20 cellular contexts compared by ENCODE assay signal in genomic region chr21:16071761-16072160, GRCh38.
DNase-seq lines count a peak whose midpoint lies in the region; TF ChIP-seq lines count a peak whose summit lies in the region.
"Had no signal": no experiment of that assay in that cellular context is flagged by ENCODE, and none has a peak within 500 bp of the region (broad histone marks: within the 10 kb centered on the region; RNA-seq: fewer than 3 reads in every experiment).

No MANE protein-coding gene starts in this region.

- no peaks in the 10 kb centered on the region for H3K27me3 ChIP-seq in suprapubic skin

- H3K4me3 ChIP-seq in HFF-Myc (replicated peaks; ENCODE audit: low read depth, low read length), result peak overlapping the region; percentile 34
- H3K4me3 ChIP-seq in suprapubic skin, result no peak overlapping the region

- H3K4me1 ChIP-seq in suprapubic skin, result peaks cover 13% of the 10 kb centered on the region
- H3K4me1 ChIP-seq: lower lobe of right lung had no signal

- H3K9me3 ChIP-seq in suprapubic skin, result no peaks in the 10 kb centered on the region
- H3K9me3 ChIP-seq: lower lobe of right lung had no signal

- H3K27ac ChIP-seq in temporal lobe (ENCODE audit: low read depth, low read length) (peak overlapping the region; percentile 93), suprapubic skin (no peak overlapping the region)
- H3K27ac ChIP-seq: KMS-11, lower lobe of right lung, VCaP had no signal

- no peak for TF ChIP-seq EP300 in suprapubic skin (IDR thresholded peaks at IDR 0.05)

- DNase-seq in HFF-Myc (ENCODE audit: extremely low read depth, low read depth), result no peak
- peak; percentile 60 for DNase-seq in cerebellar cortex (ENCODE audit: low spot score)
- DNase-seq in midbrain (lab: John Stamatoyannopoulos, UW), result peak; percentile 62
- no peak for DNase-seq in SKM-1 (lab: John Stamatoyannopoulos, UW; ENCODE audit: unreplicated experiment)
- DNase-seq in NCI-H2081 treated with DMSO at 0.1 percent for 48 hours (lab: John Stamatoyannopoulos, UW), result no peak
- no peak for DNase-seq in ACHN
- DNase-seq in suprapubic skin (ENCODE audit: low spot score in 2 of 2), result no peak
- DNase-seq: activated naive CD4-positive, alpha-beta T cell treated with Interleukin-2 at 50 U/mL for 16 hours; activated T-cell treated with anti-CD3 and anti-CD28 coated beads for 4 hours; DMS79; lower lobe of right lung; naive B cell; OCI-M1; Right ventricle myocardium superior; small intestine; stimulated activated CD4-positive, alpha-beta T cell treated with anti-CD3 and anti-CD28 coated beads, Interleukin-4, amount 100 ng/mL, for 24 hours; T-helper 1 cell had no signal

- in situ Hi-C loops in ACHN (cut with HindIII; ENCODE audit: low pct_ligation_motif_present, low pct_unique_long_range_greater_than_20kb, low sequenced_read_pairs), result no loop called here

- H3K36me3 ChIP-seq in suprapubic skin, result no peaks in the 10 kb centered on the region
- H3K36me3 ChIP-seq: lower lobe of right lung had no signal

- 59% methylated on average over 2 of the region's 2 CpGs for WGBS in suprapubic skin

- TF ChIP-seq CTCF in HFF-Myc (IDR thresholded peaks at IDR 0.05; ENCODE audit: low read depth, low read length, missing control alignments) (no peak), suprapubic skin (IDR thresholded peaks at IDR 0.05) (no peak)

- no peak for TF ChIP-seq POLR2A in suprapubic skin (IDR thresholded peaks at IDR 0.05)

Comparison
In these comparisons a context has a peak if more than half of its experiments do, and no peak if none do; other contexts are left out.
1. DNase-seq: peak in cerebellar cortex (single experiment) and midbrain (single experiment); none in HFF-Myc (single experiment), SKM-1 (single experiment), NCI-H2081 treated with DMSO at 0.1 percent for 48 hours (single experiment), ACHN (single experiment) and suprapubic skin (0 of 2).